Comparison of ENCODE assay signal across 8 cellular contexts in genomic region chr13:46160474-46161066, GRCh38. TPM values are rescaled to one million over a fixed set of nuclear protein-coding genes. Genes with fewer than 3 reads are reported as not detected.
A peak's percentile ranks its signal among the peaks of the same experiment; 100 is the strongest.
DNase-seq lines count a peak whose midpoint lies in the region; ATAC-seq and TF ChIP-seq lines count a peak whose summit lies in the region.

No MANE protein-coding gene starts in this region.

- TF ChIP-seq POLR2A in heart left ventricle (IDR thresholded peaks at IDR 0.05) = no peak

- peak; percentile 37 for ATAC-seq in HG02610 (IDR thresholded peaks at IDR 0.05; ENCODE audit: unreplicated experiment)
- peak in 3 of 4 donors; percentile 48 to 64 (median 55) for ATAC-seq in heart left ventricle

- H3K36me3 ChIP-seq in heart left ventricle = peaks cover 0 to 48% (median 0%) of the 10 kb centered on the region in 9 donors

- peak overlapping the region; percentile 78 for H3K27ac Mint-ChIP-seq in activated CD4-positive, alpha-beta T cell treated with anti-CD3 and anti-CD28 coated beads, Interleukin-2, amount 10 ng/mL, durations not matched to agents 7 days and 5 days
- peak overlapping the region; percentile 93 for H3K27ac Mint-ChIP-seq in activated naive CD8-positive, alpha-beta T cell treated with anti-CD3 and anti-CD28 coated beads for 36 hours

- H3K27ac ChIP-seq in heart left ventricle = peak overlapping the region in 1 of 12 donors; percentile 64

- H3K27me3 ChIP-seq in heart left ventricle = peaks cover 0 to 15% (median 0%) of the 10 kb centered on the region in 9 donors

- no peaks in the 10 kb centered on the region for H3K27me3 Mint-ChIP-seq in activated CD4-positive, alpha-beta T cell treated with anti-CD3 and anti-CD28 coated beads, Interleukin-2, amount 10 ng/mL, durations not matched to agents 7 days and 5 days
- no peaks in the 10 kb centered on the region for H3K27me3 Mint-ChIP-seq in activated naive CD8-positive, alpha-beta T cell treated with anti-CD3 and anti-CD28 coated beads for 36 hours

- H3K4me1 ChIP-seq in heart left ventricle = peaks cover 0 to 46% (median 0%) of the 10 kb centered on the region in 12 donors

- peak overlapping the region; percentile 55 for H3K4me3 Mint-ChIP-seq in activated CD4-positive, alpha-beta T cell treated with anti-CD3 and anti-CD28 coated beads, Interleukin-2, amount 10 ng/mL, durations not matched to agents 7 days and 5 days
- peak overlapping the region; percentile 64 for H3K4me3 Mint-ChIP-seq in activated naive CD8-positive, alpha-beta T cell treated with anti-CD3 and anti-CD28 coated beads for 36 hours

- CTCF ChIA-PET in activated CD4-positive, alpha-beta T cell treated with anti-CD3 and anti-CD28 coated beads, Interleukin-2, amount 10 ng/mL, durations not matched to agents 7 days and 5 days (lab: Charles Lee) = interaction anchor here (1.1 to 5.1 kb wide), 20 partner anchors 10 to 195 kb away, joined by 3 to 54 read pairs (median 5); no protein-coding TSS in a partner anchor

- H3K4me1 Mint-ChIP-seq in activated CD4-positive, alpha-beta T cell treated with anti-CD3 and anti-CD28 coated beads, Interleukin-2, amount 10 ng/mL, durations not matched to agents 7 days and 5 days = peaks cover 59% of the 10 kb centered on the region
- peaks cover 59% of the 10 kb centered on the region for H3K4me1 Mint-ChIP-seq in activated naive CD8-positive, alpha-beta T cell treated with anti-CD3 and anti-CD28 coated beads for 36 hours

- H3K9me3 Mint-ChIP-seq in activated CD4-positive, alpha-beta T cell treated with anti-CD3 and anti-CD28 coated beads, Interleukin-2, amount 10 ng/mL, durations not matched to agents 7 days and 5 days = no peaks in the 10 kb centered on the region
- H3K9me3 Mint-ChIP-seq in activated naive CD8-positive, alpha-beta T cell treated with anti-CD3 and anti-CD28 coated beads for 36 hours = peaks cover 1% of the 10 kb centered on the region

- peaks cover 68% of the 10 kb centered on the region for H3K36me3 Mint-ChIP-seq in activated CD4-positive, alpha-beta T cell treated with anti-CD3 and anti-CD28 coated beads, Interleukin-2, amount 10 ng/mL, durations not matched to agents 7 days and 5 days (ENCODE audit: low read depth)
- H3K36me3 Mint-ChIP-seq in activated naive CD8-positive, alpha-beta T cell treated with anti-CD3 and anti-CD28 coated beads for 36 hours = peaks cover 71% of the 10 kb centered on the region

- TF ChIP-seq CTCF in heart left ventricle (IDR thresholded peaks at IDR 0.05) = peak; percentile 61 to 87 (median 72)

- intact Hi-C loops in heart left ventricle (cut with DNase I) = loop anchor here in 2 of 10 donors (2.0 to 10.0 kb wide), 3 partner anchors 353 to 650 kb away; no protein-coding TSS in a partner anchor

- peaks cover 0 to 3% (median 0%) of the 10 kb centered on the region in 12 donors for H3K9me3 ChIP-seq in heart left ventricle

- POLR2A ChIA-PET in activated CD4-positive, alpha-beta T cell treated with anti-CD3 and anti-CD28 coated beads, Interleukin-2, amount 10 ng/mL, durations not matched to agents 7 days and 5 days (lab: Charles Lee) = interaction anchor here (0.7 to 1.2 kb wide), 3 partner anchors 12 to 17 kb away, joined by 3 to 4 read pairs (median 3); no protein-coding TSS in a partner anchor

- H3K4me3 ChIP-seq in heart left ventricle = no peak overlapping the region

- peak; percentile 66 for DNase-seq in activated CD4-positive, alpha-beta T cell treated with anti-CD3 and anti-CD28 coated beads, Interleukin-2, amount 10 ng/mL, durations not matched to agents 7 days and 5 days
- no peak for DNase-seq in activated CD4-positive, alpha-beta T cell treated with anti-CD3 and anti-CD28 coated beads for 1 hour
- DNase-seq in NCI-H345 treated with DMSO at 0.1 percent for 48 hours (lab: John Stamatoyannopoulos, UW; ENCODE audit: unreplicated experiment) = peak; percentile 22
- no peak for DNase-seq in activated naive CD8-positive, alpha-beta T cell treated with anti-CD3 and anti-CD28 coated beads for 36 hours
- no peak for DNase-seq in heart left ventricle
- DNase-seq in retina = peak; percentile 61
- no peak for DNase-seq in ecto neural progenitor cell (ENCODE audit: low spot score)

- WGBS in heart left ventricle, 4 donors = 23 to 30% (median 27%) methylated on average over 4 of the region's 4 CpGs

RNA-seq across cellular contexts. Expression of gene LCP1, which starts 21.4 kb away (rescaled TPM):
- total RNA-seq in activated CD4-positive, alpha-beta T cell treated with anti-CD3 and anti-CD28 coated beads, Interleukin-2, amount 10 ng/mL, durations not matched to agents 7 days and 5 days = 1,000 to 10,000 TPM; 1,260 to 1,323 TPM
- 100 to 1,000 TPM; 886 to 901 TPM for total RNA-seq in activated naive CD8-positive, alpha-beta T cell treated with anti-CD3 and anti-CD28 coated beads for 36 hours
- 100 to 1,000 TPM in 1 of 9 donors, 10 to 100 TPM in 5, 1 to 10 TPM in 3; 5.6 to 230 (median 11.8) TPM for total RNA-seq in heart left ventricle
- 1 to 10 TPM; 1.9 to 8.7 TPM for polyA plus RNA-seq in heart left ventricle

RNA-seq across cellular contexts. Expression of gene LRRC63, which starts 51.2 kb away (rescaled TPM):
- total RNA-seq in activated CD4-positive, alpha-beta T cell treated with anti-CD3 and anti-CD28 coated beads, Interleukin-2, amount 10 ng/mL, durations not matched to agents 7 days and 5 days = 1 to 10 TPM; 1.0 to 1.5 TPM
- total RNA-seq in activated naive CD8-positive, alpha-beta T cell treated with anti-CD3 and anti-CD28 coated beads for 36 hours = under 1 TPM; 0.14 to 0.56 TPM
- under 1 TPM in 2 of 9 donors, not detected in 7; 0.14 to 0.48 TPM for total RNA-seq in heart left ventricle
- not detected for polyA plus RNA-seq in heart left ventricle

RNA-seq across cellular contexts. Expression of gene CPB2, which starts 55.7 kb away (rescaled TPM):
- not detected for total RNA-seq in activated CD4-positive, alpha-beta T cell treated with anti-CD3 and anti-CD28 coated beads, Interleukin-2, amount 10 ng/mL, durations not matched to agents 7 days and 5 days
- total RNA-seq in activated naive CD8-positive, alpha-beta T cell treated with anti-CD3 and anti-CD28 coated beads for 36 hours = not detected
- not detected for total RNA-seq in heart left ventricle
- polyA plus RNA-seq in heart left ventricle = not detected

Comparison
In these comparisons a context has a peak if more than half of its experiments do, and no peak if none do; other contexts are left out.
1. DNase-seq: peak in activated CD4-positive, alpha-beta T cell treated with anti-CD3 and anti-CD28 coated beads, Interleukin-2, amount 10 ng/mL, durations not matched to agents 7 days and 5 days (single experiment), NCI-H345 treated with DMSO at 0.1 percent for 48 hours (single experiment) and retina (single experiment); none in activated CD4-positive, alpha-beta T cell treated with anti-CD3 and anti-CD28 coated beads for 1 hour (single experiment), activated naive CD8-positive, alpha-beta T cell treated with anti-CD3 and anti-CD28 coated beads for 36 hours (single experiment), heart left ventricle (0 of 5) and ecto neural progenitor cell (single experiment).